In the genomic region with DNA sequence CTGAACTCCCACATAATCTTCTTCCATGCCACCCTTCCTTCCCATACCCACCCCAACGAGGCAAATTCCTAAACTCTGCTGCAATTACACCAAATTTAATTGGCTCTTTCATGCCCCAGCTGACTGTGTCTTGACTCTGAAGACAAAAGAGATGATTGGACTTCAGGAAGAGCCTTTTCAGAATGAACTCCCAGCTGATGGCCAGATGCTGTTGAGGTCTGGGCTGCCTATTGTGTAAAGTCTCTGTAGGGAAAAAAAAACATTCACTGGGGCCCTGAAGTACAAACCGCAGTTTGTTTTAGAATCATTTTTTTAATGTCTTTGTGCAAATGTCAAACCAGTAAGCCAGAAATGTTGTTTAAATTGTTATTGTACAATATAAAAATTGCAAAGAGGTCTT, we compare ENCODE assay signal across 21 cellular contexts.
DNase-seq lines count a peak whose midpoint lies in the region; ATAC-seq, FAIRE-seq and TF ChIP-seq lines count a peak whose summit lies in the region.
"Had no signal": no experiment of that assay in that cellular context is flagged by ENCODE, and none has a peak within 500 bp of the region (broad histone marks: within the 10 kb centered on the region; RNA-seq: fewer than 3 reads in every experiment).

No MANE protein-coding gene starts in this region.

- ATAC-seq in sciatic nerve (peak; percentile 79), HG03196 (IDR thresholded peaks at IDR 0.05; ENCODE audit: unreplicated experiment) (no peak), HG02642 (IDR thresholded peaks at IDR 0.05; ENCODE audit: poor library complexity, unreplicated experiment) (no peak)
- ATAC-seq: esophagus mucosa, mucosa of descending colon had no signal

- no peak for FAIRE-seq in astrocyte (lab: Jason Lieb, UNC)
- FAIRE-seq: RCC 7860 had no signal

- H3K27me3 ChIP-seq in astrocyte (ENCODE audit: insufficient read depth, low read length) = no peaks in the 10 kb centered on the region
- H3K27me3 ChIP-seq in SJCRH30 = no peaks in the 10 kb centered on the region
- H3K27me3 ChIP-seq: adrenal gland, ovary had no signal

- H3K27ac ChIP-seq in astrocyte (ENCODE audit: low read depth, low read length) = peak overlapping the region; percentile 18
- no peak overlapping the region for H3K27ac ChIP-seq in SJCRH30
- H3K27ac ChIP-seq: adrenal gland, ovary, WERI-Rb-1 had no signal

- H3K4me1 ChIP-seq in astrocyte (ENCODE audit: insufficient read depth, low read length) (peaks cover 14% of the 10 kb centered on the region), SJCRH30 (no peaks in the 10 kb centered on the region; the same call in none of the 2 replicates)
- H3K4me1 ChIP-seq: adrenal gland had no signal

- peak overlapping the region; percentile 78 for H3K27ac Mint-ChIP-seq in astrocyte (ENCODE audit: unreplicated experiment)
- H3K27ac Mint-ChIP-seq: activated CD4-positive, alpha-beta memory T cell treated with anti-CD3 and anti-CD28 coated beads, Interleukin-2, amount 10 ng/mL, durations not matched to agents 7 days and 5 days had no signal

- H3K36me3 ChIP-seq in astrocyte (ENCODE audit: insufficient read depth, low read length) (no peaks in the 10 kb centered on the region), SJCRH30 (no peaks in the 10 kb centered on the region)
- H3K36me3 ChIP-seq: adrenal gland, ovary, WERI-Rb-1 had no signal

- H4K20me1 ChIP-seq in astrocyte (ENCODE audit: insufficient read depth, low read length) = no peaks in the 10 kb centered on the region

- H2AFZ ChIP-seq in astrocyte (ENCODE audit: low read depth, low read length) = no peak overlapping the region

- no peaks in the 10 kb centered on the region for H3K36me3 Mint-ChIP-seq in astrocyte (ENCODE audit: low read depth, unreplicated experiment)

- TF ChIP-seq CTCF in astrocyte (IDR thresholded peaks at IDR 0.05; ENCODE audit: insufficient read depth, low read depth, low read length) (no peak), fibroblast of the aortic adventitia (IDR thresholded peaks at IDR 0.05; ENCODE audit: insufficient read depth, low read length) (no peak)

- H3K4me2 ChIP-seq in astrocyte (ENCODE audit: low read length) = peak overlapping the region; percentile 71

- no peak overlapping the region for H3K9ac ChIP-seq in astrocyte (ENCODE audit: low read length)

- no peak overlapping the region for H3K4me3 Mint-ChIP-seq in astrocyte (ENCODE audit: unreplicated experiment)
- H3K4me3 Mint-ChIP-seq: activated CD4-positive, alpha-beta memory T cell treated with anti-CD3 and anti-CD28 coated beads, Interleukin-2, amount 10 ng/mL, durations not matched to agents 7 days and 5 days had no signal

- H3K4me3 ChIP-seq in astrocyte (ENCODE audit: insufficient read depth, low read depth, low read length) (no peak overlapping the region), fibroblast of the aortic adventitia (ENCODE audit: low read depth, low read length) (no peak overlapping the region), SJCRH30 (no peak overlapping the region)
- H3K4me3 ChIP-seq: adrenal gland, mucosa of descending colon, ovary had no signal

- no peaks in the 10 kb centered on the region for H3K9me3 ChIP-seq in astrocyte (ENCODE audit: insufficient read depth, low read depth, low read length)
- H3K9me3 ChIP-seq in SJCRH30 (replicated peaks) = no peaks in the 10 kb centered on the region; the same call in 1 of the 2 replicates
- H3K9me3 ChIP-seq: adrenal gland, mucosa of descending colon, ovary had no signal

- peaks cover 19% of the 10 kb centered on the region for H3K4me1 Mint-ChIP-seq in astrocyte (ENCODE audit: low read depth, unreplicated experiment)
- H3K4me1 Mint-ChIP-seq: activated CD4-positive, alpha-beta memory T cell treated with anti-CD3 and anti-CD28 coated beads, Interleukin-2, amount 10 ng/mL, durations not matched to agents 7 days and 5 days had no signal

- DNase-seq in GM04503 (ENCODE audit: low read depth) (peak; percentile 24), astrocyte (ENCODE audit: low read depth) (peak; percentile 94), fibroblast of the aortic adventitia (ENCODE audit: low read depth) (peak; percentile 72), sciatic nerve (ENCODE audit: low spot score) (no peak), SJCRH30 (no peak)
- no peak for DNase-seq in stimulated activated CD4-positive, alpha-beta T cell treated with anti-CD3 and anti-CD28 coated beads, Interleukin-2, amount 100 ng/mL, for 48 hours
- DNase-seq: activated CD4-positive, alpha-beta memory T cell treated with anti-CD3 and anti-CD28 coated beads, Interleukin-2, amount 10 ng/mL, durations not matched to agents 7 days and 5 days; adrenal gland; dermis blood vessel endothelial cell; DMS79; hypothalamus; mucosa of descending colon; MV-4-11; NCI-H2029 treated with DMSO at 0.1 percent for 48 hours; NCI-H748 treated with DMSO at 0.1 percent for 48 hours; ovary; WERI-Rb-1 had no signal

- intact Hi-C loops in sciatic nerve (cut with DNase I) = no loop called here

- no peaks in the 10 kb centered on the region for H3K27me3 Mint-ChIP-seq in astrocyte (ENCODE audit: low read depth, unreplicated experiment)
- H3K27me3 Mint-ChIP-seq: activated CD4-positive, alpha-beta memory T cell treated with anti-CD3 and anti-CD28 coated beads, Interleukin-2, amount 10 ng/mL, durations not matched to agents 7 days and 5 days had no signal

- H3K9me3 Mint-ChIP-seq in astrocyte (ENCODE audit: unreplicated experiment) = peaks cover 2% of the 10 kb centered on the region
- H3K9me3 Mint-ChIP-seq: activated CD4-positive, alpha-beta memory T cell treated with anti-CD3 and anti-CD28 coated beads, Interleukin-2, amount 10 ng/mL, durations not matched to agents 7 days and 5 days had no signal

- H3K79me2 ChIP-seq in astrocyte (ENCODE audit: insufficient read depth, low read length) = no peaks in the 10 kb centered on the region

Comparison
In these comparisons a context has a peak if more than half of its experiments do, and no peak if none do; other contexts are left out.
1. DNase-seq: peak in GM04503 (single experiment), astrocyte (single experiment) and fibroblast of the aortic adventitia (single experiment); none in sciatic nerve (single experiment), SJCRH30 (0 of 2) and stimulated activated CD4-positive, alpha-beta T cell treated with anti-CD3 and anti-CD28 coated beads, Interleukin-2, amount 100 ng/mL, for 48 hours (0 of 2).